In the genomic region with DNA sequence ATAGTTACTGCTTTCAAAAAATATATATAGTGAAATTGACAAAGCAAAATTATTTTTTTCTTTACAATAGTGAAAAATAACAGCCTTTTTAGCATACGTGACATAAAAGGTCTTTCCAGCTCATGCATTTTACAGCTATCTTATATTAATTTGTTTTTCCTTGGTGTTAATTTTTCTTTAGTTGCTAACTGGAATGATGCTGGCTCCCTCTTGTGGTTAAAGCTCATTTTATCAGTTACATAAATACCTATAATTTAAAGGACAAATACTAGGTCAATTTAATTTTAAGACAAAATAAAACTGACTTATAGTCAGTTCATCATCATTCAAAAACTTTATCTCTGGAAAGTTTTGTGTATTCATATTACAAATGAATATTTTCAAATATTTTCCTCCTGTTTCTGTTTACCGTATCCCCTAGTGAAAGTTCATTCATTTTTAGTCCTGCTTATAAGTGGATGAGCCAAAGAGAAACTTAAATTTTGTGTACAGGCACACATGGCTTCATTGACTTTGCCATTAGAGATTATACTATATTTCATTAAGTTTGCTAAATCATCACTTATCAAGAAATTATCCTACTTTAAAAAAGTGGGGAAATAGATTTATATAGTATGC, we compare ENCODE assay signal across 8 cellular contexts. TPM values are rescaled to one million over a fixed set of nuclear protein-coding genes. Genes with fewer than 3 reads are reported as not detected.
A peak's percentile ranks its signal among the peaks of the same experiment; 100 is the strongest.
DNase-seq lines count a peak whose midpoint lies in the region; ATAC-seq and TF ChIP-seq lines count a peak whose summit lies in the region.

No MANE protein-coding gene starts in this region.

- H3K27me3 Mint-ChIP-seq in activated CD8-positive, alpha-beta T cell treated with anti-CD3 and anti-CD28 coated beads for 36 hours, result no peaks in the 10 kb centered on the region
- no peaks in the 10 kb centered on the region for H3K27me3 Mint-ChIP-seq in activated CD8-positive, alpha-beta T cell treated with anti-CD3 and anti-CD28 coated beads, Interleukin-2, amount 10 ng/mL, durations not matched to agents 7 days and 5 days (ENCODE audit: low read depth)
- no peaks in the 10 kb centered on the region for H3K27me3 Mint-ChIP-seq in CD8-positive, alpha-beta memory T cell

- DNase-seq in activated CD8-positive, alpha-beta T cell treated with anti-CD3 and anti-CD28 coated beads for 36 hours, result no peak
- no peak for DNase-seq in activated CD8-positive, alpha-beta T cell treated with anti-CD3 and anti-CD28 coated beads, Interleukin-2, amount 10 ng/mL, durations not matched to agents 7 days and 5 days
- DNase-seq in NCI-H2196 (lab: John Stamatoyannopoulos, UW; ENCODE audit: unreplicated experiment), result peak; percentile 43
- DNase-seq in dorsolateral prefrontal cortex, result no peak
- DNase-seq in osteoblast (ENCODE audit: insufficient read length, low spot score, missing footprints), result no peak
- DNase-seq in activated CD8-positive, alpha-beta memory T cell treated with anti-CD3 and anti-CD28 coated beads for 24 hours, result no peak
- DNase-seq in CD8-positive, alpha-beta memory T cell, result no peak
- no peak for DNase-seq in COLO668 (lab: John Stamatoyannopoulos, UW; ENCODE audit: unreplicated experiment)

- H3K79me2 ChIP-seq in osteoblast (ENCODE audit: insufficient read depth, low read length), result no peaks in the 10 kb centered on the region

- no peak overlapping the region for H3K27ac Mint-ChIP-seq in activated CD8-positive, alpha-beta T cell treated with anti-CD3 and anti-CD28 coated beads for 36 hours
- no peak overlapping the region for H3K27ac Mint-ChIP-seq in activated CD8-positive, alpha-beta T cell treated with anti-CD3 and anti-CD28 coated beads, Interleukin-2, amount 10 ng/mL, durations not matched to agents 7 days and 5 days
- no peak overlapping the region for H3K27ac Mint-ChIP-seq in CD8-positive, alpha-beta memory T cell

- no peak overlapping the region for H3K4me3 ChIP-seq in dorsolateral prefrontal cortex
- H3K4me3 ChIP-seq in osteoblast (ENCODE audit: insufficient read depth, low read length), result no peak overlapping the region
- H3K4me3 ChIP-seq in CD8-positive, alpha-beta memory T cell (ENCODE audit: low read length), result no peak overlapping the region

- no peaks in the 10 kb centered on the region for H3K9me3 ChIP-seq in osteoblast (ENCODE audit: low read depth, low read length)
- H3K9me3 ChIP-seq in CD8-positive, alpha-beta memory T cell (ENCODE audit: low read length), result no peaks in the 10 kb centered on the region

- no peak overlapping the region for H3K4me2 ChIP-seq in osteoblast (ENCODE audit: insufficient read depth, low read length)

- ATAC-seq in activated CD8-positive, alpha-beta T cell treated with anti-CD3 and anti-CD28 coated beads for 36 hours, result no peak
- no peak for ATAC-seq in activated CD8-positive, alpha-beta T cell treated with anti-CD3 and anti-CD28 coated beads, Interleukin-2, amount 10 ng/mL, durations not matched to agents 7 days and 5 days

- peak; percentile 86 for TF ChIP-seq CTCF in activated CD8-positive, alpha-beta T cell treated with anti-CD3 and anti-CD28 coated beads for 36 hours (IDR thresholded peaks at IDR 0.05)
- peak; percentile 42 to 83 (median 64) for TF ChIP-seq CTCF in dorsolateral prefrontal cortex (IDR thresholded peaks at IDR 0.05 in 54 of 56, conservative IDR thresholded peaks at IDR 0.05 in 2 of 56; ENCODE audit: low read depth in 1 of 56, partially characterized antibody in 56 of 56)
- TF ChIP-seq CTCF in osteoblast (IDR thresholded peaks at IDR 0.05; ENCODE audit: extremely low read depth, low read depth, low read length), result peak; percentile 67

- H3K27me3 ChIP-seq in dorsolateral prefrontal cortex, result no peaks in the 10 kb centered on the region
- H3K27me3 ChIP-seq in osteoblast (ENCODE audit: insufficient read depth, low read length), result no peaks in the 10 kb centered on the region
- no peaks in the 10 kb centered on the region for H3K27me3 ChIP-seq in CD8-positive, alpha-beta memory T cell (ENCODE audit: insufficient read depth, low read length, poor library complexity, severe bottlenecking)

- intact Hi-C loops in activated CD8-positive, alpha-beta T cell treated with anti-CD3 and anti-CD28 coated beads for 36 hours (cut with micrococcal nuclease), result loop anchor here (5.0 kb wide), 1 partner anchor 185 kb away; no protein-coding TSS in a partner anchor
- intact Hi-C loops in dorsolateral prefrontal cortex (cut with DNase I), result no loop called here

- H3K9me3 Mint-ChIP-seq in activated CD8-positive, alpha-beta T cell treated with anti-CD3 and anti-CD28 coated beads for 36 hours, result no peaks in the 10 kb centered on the region
- H3K9me3 Mint-ChIP-seq in activated CD8-positive, alpha-beta T cell treated with anti-CD3 and anti-CD28 coated beads, Interleukin-2, amount 10 ng/mL, durations not matched to agents 7 days and 5 days (ENCODE audit: insufficient read depth), result no peaks in the 10 kb centered on the region
- H3K9me3 Mint-ChIP-seq in CD8-positive, alpha-beta memory T cell, result no peaks in the 10 kb centered on the region

- no peaks in the 10 kb centered on the region for H3K4me1 ChIP-seq in osteoblast (ENCODE audit: insufficient read depth, low read length)
- H3K4me1 ChIP-seq in CD8-positive, alpha-beta memory T cell (ENCODE audit: insufficient read depth, low read length), result no peaks in the 10 kb centered on the region

- no peaks in the 10 kb centered on the region for H4K20me1 ChIP-seq in osteoblast (ENCODE audit: insufficient read depth, low read length)

- no peak overlapping the region for H3K27ac ChIP-seq in dorsolateral prefrontal cortex
- H3K27ac ChIP-seq in osteoblast (ENCODE audit: low read depth, low read length), result no peak overlapping the region
- H3K27ac ChIP-seq in CD8-positive, alpha-beta memory T cell (ENCODE audit: low read depth, low read length), result no peak overlapping the region

- H2AFZ ChIP-seq in osteoblast (ENCODE audit: low read length), result no peak overlapping the region

- no peak overlapping the region for H3K4me3 Mint-ChIP-seq in activated CD8-positive, alpha-beta T cell treated with anti-CD3 and anti-CD28 coated beads for 36 hours
- H3K4me3 Mint-ChIP-seq in activated CD8-positive, alpha-beta T cell treated with anti-CD3 and anti-CD28 coated beads, Interleukin-2, amount 10 ng/mL, durations not matched to agents 7 days and 5 days, result no peak overlapping the region
- no peak overlapping the region for H3K4me3 Mint-ChIP-seq in CD8-positive, alpha-beta memory T cell

- POLR2A ChIA-PET in activated CD8-positive, alpha-beta T cell treated with anti-CD3 and anti-CD28 coated beads for 36 hours (lab: Charles Lee), result interaction anchor here (1.7 kb wide), 1 partner anchor 10 kb away, joined by 5 read pairs; the partner anchor contains the start of gene ANAPC4
- POLR2A ChIA-PET in activated CD8-positive, alpha-beta T cell treated with anti-CD3 and anti-CD28 coated beads, Interleukin-2, amount 10 ng/mL, durations not matched to agents 7 days and 5 days (lab: Charles Lee), result interaction anchor here (1.6 to 2.4 kb wide), 2 partner anchors 10 to 54 kb away, joined by 7 to 8 read pairs; partner anchors contain the start of genes ANAPC4 and ZCCHC4
- POLR2A ChIA-PET in CD8-positive, alpha-beta memory T cell (lab: Charles Lee), result interaction anchor here (1.0 kb wide), 1 partner anchor 55 kb away, joined by 3 read pairs; no protein-coding TSS in a partner anchor

- H3K4me1 Mint-ChIP-seq in activated CD8-positive, alpha-beta T cell treated with anti-CD3 and anti-CD28 coated beads for 36 hours (ENCODE audit: low read depth), result no peaks in the 10 kb centered on the region
- H3K4me1 Mint-ChIP-seq in activated CD8-positive, alpha-beta T cell treated with anti-CD3 and anti-CD28 coated beads, Interleukin-2, amount 10 ng/mL, durations not matched to agents 7 days and 5 days (ENCODE audit: low read depth), result no peaks in the 10 kb centered on the region
- H3K4me1 Mint-ChIP-seq in CD8-positive, alpha-beta memory T cell, result no peaks in the 10 kb centered on the region

- H3K36me3 Mint-ChIP-seq in activated CD8-positive, alpha-beta T cell treated with anti-CD3 and anti-CD28 coated beads for 36 hours (ENCODE audit: low read depth), result peaks cover 3% of the 10 kb centered on the region
- H3K36me3 Mint-ChIP-seq in activated CD8-positive, alpha-beta T cell treated with anti-CD3 and anti-CD28 coated beads, Interleukin-2, amount 10 ng/mL, durations not matched to agents 7 days and 5 days (ENCODE audit: low read depth), result peaks cover 8% of the 10 kb centered on the region
- H3K36me3 Mint-ChIP-seq in CD8-positive, alpha-beta memory T cell, result peaks cover 0 to 30% (median 6%) of the 10 kb centered on the region in 3 donors

- H3K36me3 ChIP-seq in osteoblast (ENCODE audit: insufficient read depth, low read length), result peaks cover 4% of the 10 kb centered on the region
- no peaks in the 10 kb centered on the region for H3K36me3 ChIP-seq in CD8-positive, alpha-beta memory T cell (ENCODE audit: insufficient read depth, low read length)

- CTCF ChIA-PET in activated CD8-positive, alpha-beta T cell treated with anti-CD3 and anti-CD28 coated beads for 36 hours (lab: Charles Lee), result interaction anchor here (0.7 to 6.0 kb wide), 29 partner anchors 10 to 387 kb away, joined by 3 to 58 read pairs (median 4); partner anchors contain the start of genes ANAPC4, PI4K2B, SEPSECS and ZCCHC4
- CTCF ChIA-PET in activated CD8-positive, alpha-beta T cell treated with anti-CD3 and anti-CD28 coated beads, Interleukin-2, amount 10 ng/mL, durations not matched to agents 7 days and 5 days (lab: Charles Lee), result interaction anchor here (0.7 to 5.4 kb wide), 23 partner anchors 10 to 388 kb away, joined by 3 to 61 read pairs (median 5); partner anchors contain the start of genes ANAPC4, PI4K2B, SEPSECS and ZCCHC4
- CTCF ChIA-PET in CD8-positive, alpha-beta memory T cell (lab: Charles Lee), result interaction anchor here (1.3 to 4.2 kb wide), 8 partner anchors 8 to 389 kb away, joined by 4 to 29 read pairs (median 6); partner anchors contain the start of gene ZCCHC4

RNA-seq across cellular contexts. Expression of gene ANAPC4, which starts 9.9 kb away (rescaled TPM):
- total RNA-seq in activated CD8-positive, alpha-beta T cell treated with anti-CD3 and anti-CD28 coated beads for 36 hours, result 10 to 100 TPM; 29.2 to 31.4 TPM
- 10 to 100 TPM; 45.4 to 48.6 TPM for total RNA-seq in activated CD8-positive, alpha-beta T cell treated with anti-CD3 and anti-CD28 coated beads, Interleukin-2, amount 10 ng/mL, durations not matched to agents 7 days and 5 days
- total RNA-seq in dorsolateral prefrontal cortex, result 10 to 100 TPM; 23.6 to 56.0 (median 39.8) TPM
- total RNA-seq in osteoblast, result 28.2 and 31.8 TPM in 2 replicates
- 10 to 100 TPM; 35.7 to 37.7 TPM for total RNA-seq in CD8-positive, alpha-beta memory T cell
- 21.5 TPM for polyA plus RNA-seq in CD8-positive, alpha-beta memory T cell

RNA-seq across cellular contexts. Expression of gene ZCCHC4, which starts 54.5 kb away (rescaled TPM):
- 10 to 100 TPM; 12.0 to 12.8 TPM for total RNA-seq in activated CD8-positive, alpha-beta T cell treated with anti-CD3 and anti-CD28 coated beads for 36 hours
- total RNA-seq in activated CD8-positive, alpha-beta T cell treated with anti-CD3 and anti-CD28 coated beads, Interleukin-2, amount 10 ng/mL, durations not matched to agents 7 days and 5 days, result 10 to 100 TPM; 11.3 to 11.4 TPM
- total RNA-seq in dorsolateral prefrontal cortex (10 to 100 TPM in 78 of 120 experiments, 1 to 10 TPM in 42; 5.8 to 15.6 (median 10.8) TPM), osteoblast (13.0 and 13.4 TPM in 2 replicates)
- 10 to 100 TPM; 14.1 to 15.0 TPM for total RNA-seq in CD8-positive, alpha-beta memory T cell
- 11.6 TPM for polyA plus RNA-seq in CD8-positive, alpha-beta memory T cell
